Comparison of ENCODE assay signal across 9 cellular contexts in the genomic region with DNA sequence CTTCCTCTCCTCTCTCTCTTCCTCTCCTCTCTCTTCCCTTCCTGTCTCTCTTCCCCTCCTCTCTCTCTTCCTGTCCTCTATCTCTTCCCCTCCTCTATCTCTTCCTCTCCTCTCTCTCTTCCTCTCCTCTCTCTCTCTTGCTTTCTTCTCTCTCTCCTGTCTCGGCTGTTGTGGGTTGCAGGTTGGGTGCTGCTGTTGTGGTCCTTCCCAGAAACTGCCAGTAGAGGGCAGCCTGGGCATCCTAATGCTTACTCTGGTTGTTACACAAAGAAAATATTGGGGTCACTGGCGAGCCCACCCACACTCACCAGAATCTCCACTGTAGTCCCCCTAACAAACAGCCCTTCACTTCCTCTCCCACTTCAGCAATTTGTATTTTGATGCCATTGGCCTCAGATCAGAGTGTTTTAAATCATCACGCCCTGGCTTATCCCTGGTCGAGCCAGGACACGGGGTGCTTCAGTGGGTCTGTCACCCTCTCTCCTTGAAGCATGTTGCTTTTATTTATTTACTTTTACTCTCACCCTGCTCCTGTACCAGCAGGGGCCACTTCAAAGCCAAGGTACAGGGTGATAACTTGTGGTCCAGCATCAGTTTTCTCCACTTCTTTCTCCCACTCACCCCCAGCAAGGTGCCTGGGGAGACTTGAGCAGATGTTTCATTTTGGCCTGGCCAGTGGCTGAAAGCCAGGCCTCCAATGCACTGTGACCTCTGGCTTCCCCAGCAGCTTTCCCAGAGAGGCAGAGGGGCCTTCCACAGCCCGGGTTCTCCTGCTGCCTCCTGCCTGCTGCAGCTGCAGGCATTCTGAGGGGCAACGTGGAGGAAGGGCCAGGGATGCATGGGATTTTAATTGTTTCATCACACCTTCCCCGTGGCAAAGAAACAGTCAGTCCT. TPM values are rescaled to one million over a fixed set of nuclear protein-coding genes. Genes with fewer than 3 reads are reported as not detected.
DNase-seq lines count a peak whose midpoint lies in the region; ATAC-seq, FAIRE-seq and TF ChIP-seq lines count a peak whose summit lies in the region.
"Had no signal": no experiment of that assay in that cellular context is flagged by ENCODE, and none has a peak within 500 bp of the region (broad histone marks: within the 10 kb centered on the region; RNA-seq: fewer than 3 reads in every experiment).

No MANE protein-coding gene starts in this region.

- CTCF ChIA-PET in CD8-positive, alpha-beta memory T cell (lab: Charles Lee) = no interaction called here
- CTCF ChIA-PET in HEK293 (lab: Yijun Ruan, JAX) = interaction anchor here (0.6 to 4.1 kb wide), 4 partner anchors 101 to 323 kb away, joined by 3 to 41 read pairs (median 3); no protein-coding TSS in a partner anchor

- no peaks in the 10 kb centered on the region for H3K79me2 ChIP-seq in SU-DHL-6 (ENCODE audit: insufficient read depth, low read length)
- no peaks in the 10 kb centered on the region for H3K79me2 ChIP-seq in astrocyte (ENCODE audit: insufficient read depth, low read length)

- peaks cover 0 to 22% (median 4%) of the 10 kb centered on the region in 3 donors for H3K36me3 Mint-ChIP-seq in CD8-positive, alpha-beta memory T cell
- no peaks in the 10 kb centered on the region for H3K36me3 Mint-ChIP-seq in astrocyte (ENCODE audit: low read depth, unreplicated experiment)

- no peaks in the 10 kb centered on the region for H3K27me3 ChIP-seq in CD8-positive, alpha-beta memory T cell (ENCODE audit: insufficient read depth, low read length, poor library complexity, severe bottlenecking)
- no peaks in the 10 kb centered on the region for H3K27me3 ChIP-seq in SU-DHL-6 (ENCODE audit: low read length)
- H3K27me3 ChIP-seq in astrocyte (ENCODE audit: insufficient read depth, low read length) = peaks cover 12% of the 10 kb centered on the region

- TF ChIP-seq CTCF in HEK293 (tag by site-specific recombination; IDR thresholded peaks at IDR 0.05) (peak; percentile 85), SU-DHL-6 (IDR thresholded peaks at IDR 0.05; ENCODE audit: insufficient read depth, low read length, poor library complexity, severe bottlenecking) (peak; percentile 97), astrocyte (IDR thresholded peaks at IDR 0.05; ENCODE audit: insufficient read depth, low read depth, low read length) (peak; percentile 64)

- H3F3A ChIP-seq in SU-DHL-6 (ENCODE audit: insufficient read depth) = no peaks in the 10 kb centered on the region

- H3K9me3 ChIP-seq in CD8-positive, alpha-beta memory T cell (ENCODE audit: low read length) = no peaks in the 10 kb centered on the region
- H3K9me3 ChIP-seq in HEK293 (ENCODE audit: control insufficient read depth, insufficient read depth, low read depth, low read length) = no peaks in the 10 kb centered on the region
- H3K9me3 ChIP-seq in SU-DHL-6 (ENCODE audit: insufficient read depth, low read length) = no peaks in the 10 kb centered on the region
- H3K9me3 ChIP-seq in astrocyte (ENCODE audit: insufficient read depth, low read depth, low read length) = no peaks in the 10 kb centered on the region

- H3K9ac ChIP-seq in SU-DHL-6 (ENCODE audit: low read length) = no peak overlapping the region
- H3K9ac ChIP-seq in astrocyte (ENCODE audit: low read length) = no peak overlapping the region

- ATAC-seq in HG03571 (IDR thresholded peaks at IDR 0.05; ENCODE audit: unreplicated experiment) (no peak), HG02870 (IDR thresholded peaks at IDR 0.05; ENCODE audit: unreplicated experiment) (no peak)

- peak overlapping the region; percentile 4 to 88 (median 59) for H3K27ac Mint-ChIP-seq in CD8-positive, alpha-beta memory T cell
- peak overlapping the region; percentile 41 for H3K27ac Mint-ChIP-seq in astrocyte (ENCODE audit: unreplicated experiment)

- no peaks in the 10 kb centered on the region for H3K9me2 ChIP-seq in SU-DHL-6 (replicated peaks; ENCODE audit: insufficient read depth, low read length)

- POLR2A ChIA-PET in CD8-positive, alpha-beta memory T cell (lab: Charles Lee) = no interaction called here
- POLR2A ChIA-PET in HEK293 (lab: Yijun Ruan, JAX) = interaction anchor here (7.9 kb wide), 1 partner anchor 109 kb away, joined by 51 read pairs; the partner anchor contains the start of gene CFAP20

- peaks cover 12 to 28% (median 20%) of the 10 kb centered on the region in 3 donors for H3K4me1 Mint-ChIP-seq in CD8-positive, alpha-beta memory T cell
- peaks cover 13% of the 10 kb centered on the region for H3K4me1 Mint-ChIP-seq in astrocyte (ENCODE audit: low read depth, unreplicated experiment)

- no peak for FAIRE-seq in astrocyte (lab: Jason Lieb, UNC)

- peak; percentile 42 to 76 (median 56) for DNase-seq in CD8-positive, alpha-beta memory T cell
- DNase-seq in astrocyte (ENCODE audit: low read depth) = no peak
- peak in 33 of 51 donors; percentile 8 to 76 (median 52) for DNase-seq in hypothalamus (lab: John Stamatoyannopoulos, UW)
- peak; percentile 50 for DNase-seq in stimulated activated CD4-positive, alpha-beta T cell treated with anti-CD3 and anti-CD28 coated beads, Interleukin-12 subunit alpha, Interleukin-12 subunit beta, amount 100 ng/mL, for 4 hours

- H3K4me2 ChIP-seq in SU-DHL-6 (ENCODE audit: low read depth, low read length, poor library complexity, severe bottlenecking) (no peak overlapping the region), astrocyte (ENCODE audit: low read length) (no peak overlapping the region)

- H3K4me3 ChIP-seq in CD8-positive, alpha-beta memory T cell (ENCODE audit: low read length) = no peak overlapping the region
- H3K4me3 ChIP-seq in HEK293 (ENCODE audit: low read depth, low read length) (no peak overlapping the region), SU-DHL-6 (ENCODE audit: insufficient read depth, low read length, poor library complexity, severe bottlenecking) (no peak overlapping the region), astrocyte (ENCODE audit: insufficient read depth, low read depth, low read length) (no peak overlapping the region)
- H3K4me3 ChIP-seq: skin epidermis had no signal

- H2AFZ ChIP-seq in SU-DHL-6 (ENCODE audit: low read depth, low read length, severe bottlenecking) = no peak overlapping the region
- H2AFZ ChIP-seq in astrocyte (ENCODE audit: low read depth, low read length) = no peak overlapping the region

- H4K20me1 ChIP-seq in SU-DHL-6 (ENCODE audit: low read depth, low read length) (no peaks in the 10 kb centered on the region), astrocyte (ENCODE audit: insufficient read depth, low read length) (peaks cover 31% of the 10 kb centered on the region)

- H3K9me3 Mint-ChIP-seq in CD8-positive, alpha-beta memory T cell = no peaks in the 10 kb centered on the region
- H3K9me3 Mint-ChIP-seq in astrocyte (ENCODE audit: unreplicated experiment) = no peaks in the 10 kb centered on the region

- H3K4me3 Mint-ChIP-seq in CD8-positive, alpha-beta memory T cell = peak overlapping the region in 1 of 7 donors; percentile 8
- H3K4me3 Mint-ChIP-seq in astrocyte (ENCODE audit: unreplicated experiment) = no peak overlapping the region

- peaks cover 0 to 3% of the 10 kb centered on the region in 2 donors for H3K27me3 Mint-ChIP-seq in CD8-positive, alpha-beta memory T cell
- H3K27me3 Mint-ChIP-seq in astrocyte (ENCODE audit: low read depth, unreplicated experiment) = peaks cover 6% of the 10 kb centered on the region

- H3K27ac ChIP-seq in CD8-positive, alpha-beta memory T cell (ENCODE audit: low read depth, low read length) = no peak overlapping the region
- H3K27ac ChIP-seq in HEK293 (ENCODE audit: extremely low read depth, low read depth, low read length) (no peak overlapping the region), SU-DHL-6 (ENCODE audit: low read depth, low read length) (no peak overlapping the region), astrocyte (ENCODE audit: low read depth, low read length) (no peak overlapping the region)

- peaks cover 16% of the 10 kb centered on the region for H3K4me1 ChIP-seq in CD8-positive, alpha-beta memory T cell (ENCODE audit: insufficient read depth, low read length)
- peaks cover 16% of the 10 kb centered on the region for H3K4me1 ChIP-seq in HEK293 (ENCODE audit: control insufficient read depth, insufficient read depth, low read length)
- peaks cover 27% of the 10 kb centered on the region for H3K4me1 ChIP-seq in astrocyte (ENCODE audit: insufficient read depth, low read length)

- peaks cover 3% of the 10 kb centered on the region for H3K36me3 ChIP-seq in CD8-positive, alpha-beta memory T cell (ENCODE audit: insufficient read depth, low read length)
- H3K36me3 ChIP-seq in HEK293 (ENCODE audit: control insufficient read depth in 2 of 2, insufficient read depth in 1 of 2, low read length in 2 of 2) (peaks cover 0 to 44% of the 10 kb centered on the region in 2 experiments; a peak in 2 of 3 replicates), SU-DHL-6 (ENCODE audit: low read length) (no peaks in the 10 kb centered on the region), astrocyte (ENCODE audit: insufficient read depth, low read length) (no peaks in the 10 kb centered on the region)

TF ChIP-seq in HEK293, 187 proteins besides CTCF, POLR2A, EP300 and RAD21 (continues in another document):
- peak; percentile 43; the same call in 1 of the 2 replicates for TF ChIP-seq GLIS2 (tag by site-specific recombination; IDR thresholded peaks at IDR 0.05)
- peak; percentile 84 for TF ChIP-seq ZNF366 (tag by site-specific recombination; conservative IDR thresholded peaks at IDR 0.05)
- 0 out of 2 replicates have a peak, but pooled peaks have one; percentile 27 for TF ChIP-seq ZIC2 (tag by site-specific recombination; IDR thresholded peaks at IDR 0.05)
- 0 out of 2 replicates have a peak, but pooled peaks have one; percentile 32 for TF ChIP-seq GLIS1 (tag by site-specific recombination; IDR thresholded peaks at IDR 0.05)
- 0 out of 2 replicates have a peak, but pooled peaks have one; percentile 28 for TF ChIP-seq ZNF341 (tag by site-specific recombination; IDR thresholded peaks at IDR 0.05; ENCODE audit: low read depth)
- TF ChIP-seq ZNF596 (tag by site-specific recombination; IDR thresholded peaks at IDR 0.05) = peak; percentile 96
- TF ChIP-seq PRDM1 (tag by site-specific recombination; IDR thresholded peaks at IDR 0.05) = peak; percentile 64
- no peak for TF ChIP-seq ZFHX2 (tag by site-specific recombination; conservative IDR thresholded peaks at IDR 0.05)
- TF ChIP-seq ZNF654 (tag by site-specific recombination; IDR thresholded peaks at IDR 0.05; ENCODE audit: low read depth) = peak; percentile 87

RNA-seq across cellular contexts. Expression of gene MMP15, which starts 4.7 kb away (rescaled TPM):
- 1 to 10 TPM in 1 of 2 experiments, under 1 TPM in 1; 0.97 to 1.1 TPM for total RNA-seq in CD8-positive, alpha-beta memory T cell
- polyA plus RNA-seq in CD8-positive, alpha-beta memory T cell = 0.16 TPM
- total RNA-seq in astrocyte = 14.8 and 15.4 TPM in 2 replicates

RNA-seq across cellular contexts. Expression of gene USB1, which starts 19.7 kb away (rescaled TPM):
- total RNA-seq in CD8-positive, alpha-beta memory T cell = 10 to 100 TPM; 66.6 to 68.5 TPM
- 68.1 TPM for polyA plus RNA-seq in CD8-positive, alpha-beta memory T cell
- 91.3 and 100.0 TPM in 2 replicates for total RNA-seq in astrocyte

RNA-seq across cellular contexts. Expression of gene ZNF319, which starts 20.4 kb away (rescaled TPM):
- 10 to 100 TPM; 11.9 to 12.8 TPM for total RNA-seq in CD8-positive, alpha-beta memory T cell
- polyA plus RNA-seq in CD8-positive, alpha-beta memory T cell = 18.5 TPM
- total RNA-seq in astrocyte = 11.2 and 11.5 TPM in 2 replicates

RNA-seq across cellular contexts. Expression of gene CNGB1, which starts 49.9 kb away (rescaled TPM):
- not detected for total RNA-seq in CD8-positive, alpha-beta memory T cell
- not detected for polyA plus RNA-seq in CD8-positive, alpha-beta memory T cell
- not detected in 2 replicates for total RNA-seq in astrocyte
